Comparison of ENCODE assay signal across 7 cellular contexts in genomic region chr5:23591250-23591649, GRCh38.
"Had no signal": no experiment of that assay in that cellular context is flagged by ENCODE, and none has a peak within 500 bp of the region (broad histone marks: within the 10 kb centered on the region; RNA-seq: fewer than 3 reads in every experiment).

No MANE protein-coding gene starts in this region.

- H3K4me3 ChIP-seq: GM12878 had no signal

- ATAC-seq: GM12878 had no signal

- FAIRE-seq: GM12878, GM12891, GM12892, GM18507, GM19239 had no signal

- DNase-seq: GDM1, GF-D8 had no signal
